In genomic region chr4:163731071-163731470, GRCh38 we compare ENCODE assay signal across 8 cellular contexts.
"Had no signal": no experiment of that assay in that cellular context is flagged by ENCODE, and none has a peak within 500 bp of the region (broad histone marks: within the 10 kb centered on the region; RNA-seq: fewer than 3 reads in every experiment).

No MANE protein-coding gene starts in this region.

- H2AFZ ChIP-seq: GM23248 had no signal

- H3K36me3 ChIP-seq: HAP-1 had no signal

- H3K27ac ChIP-seq: GM23248, HL-60 had no signal

- H3K9ac ChIP-seq: GM23248 had no signal

- H3K4me1 ChIP-seq: HAP-1 had no signal

- ATAC-seq: HCT116 had no signal

- H3K4me3 ChIP-seq: GM23248, HAP-1 had no signal

- DNase-seq: GM23248, GOT3, H7, HFFc6, KG1 had no signal
